ENCODE assay signal across 9 cellular contexts in genomic region chr16:50265716-50266336, GRCh38. TPM values are rescaled to one million over a fixed set of nuclear protein-coding genes. Genes with fewer than 3 reads are reported as not detected.
A peak's percentile ranks its signal among the peaks of the same experiment; 100 is the strongest.
DNase-seq lines count a peak whose midpoint lies in the region; ATAC-seq and TF ChIP-seq lines count a peak whose summit lies in the region.
"Had no signal": no experiment of that assay in that cellular context is flagged by ENCODE, and none has a peak within 500 bp of the region (broad histone marks: within the 10 kb centered on the region; RNA-seq: fewer than 3 reads in every experiment).

No MANE protein-coding gene starts in this region.

- peak overlapping the region; percentile 32 for H3K4me3 ChIP-seq in A673 (ENCODE audit: low read depth, low read length, poor library complexity, severe bottlenecking)
- no peak overlapping the region for H3K4me3 ChIP-seq in H7 (ENCODE audit: insufficient read depth, low read depth, low read length)
- peak overlapping the region; percentile 72 for H3K4me3 ChIP-seq in adipocyte (ENCODE audit: low read length)
- H3K4me3 ChIP-seq in mucosa of descending colon: no peak overlapping the region

- H3K4me1 ChIP-seq in A673 (ENCODE audit: insufficient read depth, low read length, poor library complexity, severe bottlenecking): peaks cover 22% of the 10 kb centered on the region
- H3K4me1 ChIP-seq in adipocyte (ENCODE audit: control insufficient read depth, insufficient read depth, low read length): peaks cover 28% of the 10 kb centered on the region
- peaks cover 29% of the 10 kb centered on the region for H3K4me1 ChIP-seq in mucosa of descending colon (ENCODE audit: low read depth)

- no TSS peak for BruUV-seq in A673 (replicated peaks; lab: Mats Ljungman, UMichigan)

- TF ChIP-seq CTCF in A673 (conservative IDR thresholded peaks at IDR 0.05; ENCODE audit: low read depth, low read length) (no peak), mucosa of descending colon (IDR thresholded peaks at IDR 0.05) (no peak)

- peak overlapping the region; percentile 38 for H3K27ac ChIP-seq in A673 (ENCODE audit: low read depth, low read length, poor library complexity, severe bottlenecking)

- peak overlapping the region; percentile 72 for H3K9ac ChIP-seq in adipocyte (ENCODE audit: low read length)

- intact Hi-C loops in A673 (cut with micrococcal nuclease; ENCODE audit: unreplicated experiment) (no loop called here), mucosa of descending colon (cut with DNase I, micrococcal nuclease) (no loop called here)

- CTCF ChIA-PET in A673 (lab: Charles Lee): no interaction called here

- no peak for ATAC-seq in mucosa of descending colon
- no peak for ATAC-seq in GM21825 (IDR thresholded peaks at IDR 0.05; ENCODE audit: unreplicated experiment)
- ATAC-seq in GM21576 (IDR thresholded peaks at IDR 0.05; ENCODE audit: unreplicated experiment): no peak

- H3K36me3 ChIP-seq in A673 (ENCODE audit: insufficient read depth, low read length, poor library complexity, severe bottlenecking) (no peaks in the 10 kb centered on the region), H7 (replicated peaks; ENCODE audit: control insufficient read depth, insufficient read depth, low read length) (no peaks in the 10 kb centered on the region), adipocyte (ENCODE audit: control insufficient read depth, insufficient read depth, low read length, severe bottlenecking) (no peaks in the 10 kb centered on the region), mucosa of descending colon (ENCODE audit: low read depth) (no peaks in the 10 kb centered on the region)

- H3K9me3 ChIP-seq in A673 (ENCODE audit: low read depth, low read length, poor library complexity, severe bottlenecking): no peaks in the 10 kb centered on the region
- no peaks in the 10 kb centered on the region for H3K9me3 ChIP-seq in adipocyte (ENCODE audit: control insufficient read depth, low read length)
- H3K9me3 ChIP-seq in mucosa of descending colon: no peaks in the 10 kb centered on the region

- H3K27me3 ChIP-seq in A673 (replicated peaks; ENCODE audit: insufficient read depth, low read depth, low read length, poor library complexity) (no peaks in the 10 kb centered on the region), H7 (ENCODE audit: control insufficient read depth, insufficient read depth, low read length) (no peaks in the 10 kb centered on the region), adipocyte (replicated peaks; ENCODE audit: control insufficient read depth, insufficient read depth, low read length) (no peaks in the 10 kb centered on the region)

- POLR2A ChIA-PET in A673 (lab: Charles Lee; ENCODE audit: low non-redundant PET): no interaction called here

- no peak for DNase-seq in A673 (ENCODE audit: low spot score)
- peak; percentile 35 for DNase-seq in H7
- no peak for DNase-seq in adipocyte (ENCODE audit: low read depth)
- peak in 2 of 3 donors; percentile 39 to 56 for DNase-seq in mucosa of descending colon
- DNase-seq in HuH-7 (ENCODE audit: low spot score): no peak
- no peak for DNase-seq in germinal center (ENCODE audit: low spot score)
- DNase-seq: DMS79 had no signal

RNA-seq across cellular contexts. Expression of gene ADCY7, which starts 0.5 kb away (rescaled TPM):
- 5.4 and 5.5 TPM in 2 replicates for total RNA-seq in A673 (2021)
- 2.2 and 2.5 TPM in 2 replicates for total RNA-seq in H7 (2014; rRNA removed; shearing (Covaris generic))
- 10 to 100 TPM; 12.4 to 25.0 (median 22.7) TPM for total RNA-seq in mucosa of descending colon

Comparison
In these comparisons a context has a peak if more than half of its experiments do, and no peak if none do; other contexts are left out.
1. DNase-seq: peak in H7 (single experiment) and mucosa of descending colon (2 of 3); none in A673 (single experiment), adipocyte (single experiment), HuH-7 (single experiment) and germinal center (single experiment).
2. H3K4me3 ChIP-seq: peak in A673 (single experiment) and adipocyte (single experiment); none in H7 (single experiment) and mucosa of descending colon (single experiment).